ENCODE assay signal across 27 cellular contexts in the genomic region with DNA sequence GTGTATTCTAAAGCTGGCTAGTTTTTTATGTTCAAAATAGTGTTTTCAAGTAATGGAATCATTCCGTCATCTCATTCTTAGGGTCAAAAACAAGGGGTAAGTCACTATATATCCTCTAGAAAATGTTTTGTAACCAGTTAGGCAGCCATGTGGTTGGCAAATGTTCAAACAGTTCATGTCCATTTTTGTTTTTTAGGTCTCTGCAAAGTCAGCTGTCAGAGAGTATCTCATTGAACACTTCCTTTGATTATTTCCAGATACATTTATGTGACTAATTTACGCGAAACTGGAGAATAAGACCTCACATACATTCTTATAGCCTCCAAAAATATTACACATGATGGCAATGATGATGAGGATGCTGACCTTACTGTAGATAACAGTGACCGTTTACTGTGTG. TPM values are rescaled to one million over a fixed set of nuclear protein-coding genes. Genes with fewer than 3 reads are reported as not detected.
DNase-seq lines count a peak whose midpoint lies in the region; ATAC-seq, FAIRE-seq and TF ChIP-seq lines count a peak whose summit lies in the region.
"Had no signal": no experiment of that assay in that cellular context is flagged by ENCODE, and none has a peak within 500 bp of the region (broad histone marks: within the 10 kb centered on the region; RNA-seq: fewer than 3 reads in every experiment).

No MANE protein-coding gene starts in this region.

- DNase-seq in MCF 10A (ENCODE audit: unreplicated experiment) (no peak), mammary epithelial cell (no peak), endothelial cell of umbilical vein (ENCODE audit: low read depth, low spot score) (peak; percentile 92), mesothelial cell of epicardium (ENCODE audit: low spot score in 2 of 2, unreplicated experiment in 2 of 2) (no peak), right atrium auricular region (ENCODE audit: low spot score) (no peak), NCI-H748 treated with DMSO at 0.1 percent for 48 hours (lab: John Stamatoyannopoulos, UW) (no peak)
- DNase-seq in activated T-cell treated with anti-CD3 and anti-CD28 coated beads, Interleukin-2, amount 50 U/mL, for 1 hour: no peak
- DNase-seq: 8988T; activated CD4-positive, alpha-beta T cell treated with anti-CD3 and anti-CD28 coated beads, Interleukin-2, amount 10 ng/mL, durations not matched to agents 24 days and 14 days; activated CD8-positive, alpha-beta memory T cell treated with anti-CD3 and anti-CD28 coated beads, Interleukin-2, amount 10 ng/mL, durations not matched to agents 7 days and 5 days; Caco-2; foreskin melanocyte; hypothalamus; NCI-H1105; NCI-H2029 treated with DMSO at 0.1 percent for 48 hours; nucleus accumbens; retina; SJCRH30; stimulated activated CD4-positive, alpha-beta T cell treated with anti-CD3 and anti-CD28 coated beads, Interleukin-12 subunit alpha, Interleukin-12 subunit beta, amount 100 ng/mL, for 4 hours; stimulated activated CD4-positive, alpha-beta T cell treated with anti-CD3 and anti-CD28 coated beads, Interleukin-4, amount 100 ng/mL, for 4 hours; T-helper 17 cell; transverse colon had no signal

- no peak for TF ChIP-seq POLR2A in endothelial cell of umbilical vein (IDR thresholded peaks at IDR 0.05; ENCODE audit: low read depth, low read length)

- H2AFZ ChIP-seq in mammary epithelial cell (ENCODE audit: low read depth, low read length) (no peak overlapping the region), endothelial cell of umbilical vein (ENCODE audit: low read depth, low read length) (no peak overlapping the region)

- TF ChIP-seq CTCF in MCF 10A (IDR thresholded peaks at IDR 0.05; ENCODE audit: unreplicated experiment) (no peak), mammary epithelial cell (conservative IDR thresholded peaks at IDR 0.05 in 1 of 2, IDR thresholded peaks at IDR 0.05 in 1 of 2; ENCODE audit: extremely low read depth in 1 of 2, insufficient read depth in 1 of 2, low read depth in 1 of 2, low read length in 2 of 2) (no peak), endothelial cell of umbilical vein (IDR thresholded peaks at IDR 0.05; ENCODE audit: extremely low read depth in 1 of 2, insufficient read depth in 1 of 2, low read depth in 1 of 2, low read length in 2 of 2) (no peak), mesothelial cell of epicardium (IDR thresholded peaks at IDR 0.05; ENCODE audit: unreplicated experiment) (no peak), right atrium auricular region (IDR thresholded peaks at IDR 0.05) (no peak)

- POLR2A ChIA-PET in MCF 10A (lab: Yijun Ruan, JAX): interaction anchor here (0.9 to 2.3 kb wide), 2 partner anchors 12 to 72 kb away, joined by 3 to 12 read pairs; no protein-coding TSS in a partner anchor
- POLR2A ChIA-PET in endothelial cell of umbilical vein (lab: Charles Lee): no interaction called here

- H3K36me3 Mint-ChIP-seq in MCF 10A (ENCODE audit: insufficient read depth, unreplicated experiment) (peaks cover 5% of the 10 kb centered on the region), mesothelial cell of epicardium (no peaks in the 10 kb centered on the region)
- H3K36me3 Mint-ChIP-seq: activated CD8-positive, alpha-beta memory T cell treated with anti-CD3 and anti-CD28 coated beads, Interleukin-2, amount 10 ng/mL, durations not matched to agents 7 days and 5 days had no signal

- intact Hi-C loops in MCF 10A (cut with micrococcal nuclease) (no loop called here), mammary epithelial cell (cut with micrococcal nuclease) (no loop called here), endothelial cell of umbilical vein (cut with micrococcal nuclease) (no loop called here)

- dilution Hi-C loops in mammary epithelial cell (cut with HindIII; ENCODE audit: low sequenced_read_pairs): loop anchor here (10.0 kb wide), 1 partner anchor 49 kb away; the partner anchor contains the start of gene TRIO
- dilution Hi-C loops in endothelial cell of umbilical vein (cut with MboI; ENCODE audit: extremely low pct_ligation_motif_present, low sequenced_read_pairs): no loop called here

- 96% methylated on average over 4 of the region's 4 CpGs for WGBS in mammary epithelial cell (ENCODE audit: low coverage, missing lambda C conversion rate)

- peak; percentile 86 for FAIRE-seq in endothelial cell of umbilical vein (lab: Jason Lieb, UNC)
- FAIRE-seq: bronchial epithelial cell, HepG2, islet of Langerhans had no signal

- peaks cover 94% of the 10 kb centered on the region for H3K79me2 ChIP-seq in mammary epithelial cell (ENCODE audit: insufficient read depth, low read length)
- H3K79me2 ChIP-seq in endothelial cell of umbilical vein (ENCODE audit: control insufficient read depth, insufficient read depth, low read length): peaks cover 95% of the 10 kb centered on the region

- H3K36me3 ChIP-seq in mammary epithelial cell (ENCODE audit: insufficient read depth, low read length): no peaks in the 10 kb centered on the region
- H3K36me3 ChIP-seq in endothelial cell of umbilical vein (ENCODE audit: control insufficient read depth in 2 of 2, extremely low read depth in 1 of 2, insufficient read depth in 2 of 2, low read length in 2 of 2): no peaks in the 10 kb centered on the region
- H3K36me3 ChIP-seq in right atrium auricular region: no peaks in the 10 kb centered on the region
- H3K36me3 ChIP-seq: SJCRH30, transverse colon had no signal

- H3K9me1 ChIP-seq in endothelial cell of umbilical vein (replicated peaks; ENCODE audit: control insufficient read depth, extremely low read depth, insufficient read depth, low read length): no peaks in the 10 kb centered on the region

- H3K4me1 ChIP-seq in mammary epithelial cell (ENCODE audit: insufficient read depth, low read length) (peaks cover 47% of the 10 kb centered on the region), endothelial cell of umbilical vein (ENCODE audit: control insufficient read depth, extremely low read depth, insufficient read depth, low read length) (peaks cover 56% of the 10 kb centered on the region), right atrium auricular region (peaks cover 0 to 41% of the 10 kb centered on the region in 2 donors)
- H3K4me1 ChIP-seq: Caco-2 had no signal

- peak overlapping the region; percentile 98 for H3K27ac Mint-ChIP-seq in MCF 10A (ENCODE audit: low read depth, unreplicated experiment)
- H3K27ac Mint-ChIP-seq in mesothelial cell of epicardium: peak overlapping the region; percentile 44
- H3K27ac Mint-ChIP-seq: activated CD4-positive, alpha-beta T cell treated with anti-CD3 and anti-CD28 coated beads, Interleukin-2, amount 10 ng/mL, durations not matched to agents 24 days and 14 days; activated CD8-positive, alpha-beta memory T cell treated with anti-CD3 and anti-CD28 coated beads, Interleukin-2, amount 10 ng/mL, durations not matched to agents 7 days and 5 days; stimulated activated naive CD8-positive, alpha-beta T cell treated with anti-CD3 and anti-CD28 coated beads, Interleukin-15, Interleukin-2, amounts not matched to agents 100 ng/mL and 50 ng/mL, for 24 hours; T-helper 17 cell had no signal

- no peak for ATAC-seq in HG02759 (IDR thresholded peaks at IDR 0.05; ENCODE audit: unreplicated experiment)
- ATAC-seq: activated CD8-positive, alpha-beta memory T cell treated with anti-CD3 and anti-CD28 coated beads, Interleukin-2, amount 10 ng/mL, durations not matched to agents 7 days and 5 days; HepG2; T-helper 17 cell had no signal

- H3K4me1 Mint-ChIP-seq in MCF 10A (ENCODE audit: insufficient read depth, unreplicated experiment) (peaks cover 49% of the 10 kb centered on the region), mesothelial cell of epicardium (peaks cover 45% of the 10 kb centered on the region)
- H3K4me1 Mint-ChIP-seq: activated CD4-positive, alpha-beta T cell treated with anti-CD3 and anti-CD28 coated beads, Interleukin-2, amount 10 ng/mL, durations not matched to agents 24 days and 14 days; activated CD8-positive, alpha-beta memory T cell treated with anti-CD3 and anti-CD28 coated beads, Interleukin-2, amount 10 ng/mL, durations not matched to agents 7 days and 5 days had no signal

- no peaks in the 10 kb centered on the region for H3K9me3 Mint-ChIP-seq in MCF 10A (ENCODE audit: unreplicated experiment)
- no peaks in the 10 kb centered on the region for H3K9me3 Mint-ChIP-seq in mesothelial cell of epicardium
- H3K9me3 Mint-ChIP-seq: activated CD4-positive, alpha-beta T cell treated with anti-CD3 and anti-CD28 coated beads, Interleukin-2, amount 10 ng/mL, durations not matched to agents 24 days and 14 days; stimulated activated naive CD8-positive, alpha-beta T cell treated with anti-CD3 and anti-CD28 coated beads, Interleukin-15, Interleukin-2, amounts not matched to agents 100 ng/mL and 50 ng/mL, for 24 hours had no signal

- H3K27ac ChIP-seq in mammary epithelial cell (ENCODE audit: insufficient read depth, low read depth, low read length): no peak overlapping the region
- H3K27ac ChIP-seq in endothelial cell of umbilical vein (ENCODE audit: insufficient read depth, low read depth, low read length): peak overlapping the region; percentile 54
- no peak overlapping the region for H3K27ac ChIP-seq in right atrium auricular region
- H3K27ac ChIP-seq: SJCRH30 had no signal

- H3K27me3 Mint-ChIP-seq in MCF 10A (ENCODE audit: insufficient read depth, unreplicated experiment) (no peaks in the 10 kb centered on the region), mesothelial cell of epicardium (ENCODE audit: low read depth) (no peaks in the 10 kb centered on the region)

- CTCF ChIA-PET in MCF 10A (lab: Yijun Ruan, JAX) (interaction anchor here (0.6 to 1.4 kb wide), 4 partner anchors 8 to 76 kb away, joined by 3 to 5 read pairs (median 4); no protein-coding TSS in a partner anchor), mammary epithelial cell (lab: Charles Lee; ENCODE audit: low non-redundant PET) (no interaction called here), endothelial cell of umbilical vein (lab: Charles Lee) (interaction anchor here (0.6 to 3.1 kb wide), 7 partner anchors 9 to 159 kb away, joined by 3 to 16 read pairs (median 4); no protein-coding TSS in a partner anchor)

- H3K27me3 ChIP-seq in mammary epithelial cell (ENCODE audit: insufficient read depth, low read length) (no peaks in the 10 kb centered on the region), endothelial cell of umbilical vein (ENCODE audit: control insufficient read depth in 2 of 2, insufficient read depth in 2 of 2, low read length in 2 of 2) (no peaks in the 10 kb centered on the region), right atrium auricular region (no peaks in the 10 kb centered on the region)
- H3K27me3 ChIP-seq: SJCRH30, transverse colon had no signal

- H4K20me1 ChIP-seq in mammary epithelial cell (ENCODE audit: insufficient read depth, low read length) (no peaks in the 10 kb centered on the region), endothelial cell of umbilical vein (replicated peaks; ENCODE audit: control insufficient read depth, extremely low read depth, insufficient read depth, low read length) (peaks cover 3% of the 10 kb centered on the region)

- H3K4me3 Mint-ChIP-seq in MCF 10A (ENCODE audit: unreplicated experiment) (no peak overlapping the region), mesothelial cell of epicardium (no peak overlapping the region)
- H3K4me3 Mint-ChIP-seq: activated CD4-positive, alpha-beta T cell treated with anti-CD3 and anti-CD28 coated beads, Interleukin-2, amount 10 ng/mL, durations not matched to agents 24 days and 14 days; activated CD8-positive, alpha-beta memory T cell treated with anti-CD3 and anti-CD28 coated beads, Interleukin-2, amount 10 ng/mL, durations not matched to agents 7 days and 5 days; stimulated activated naive CD8-positive, alpha-beta T cell treated with anti-CD3 and anti-CD28 coated beads, Interleukin-15, Interleukin-2, amounts not matched to agents 100 ng/mL and 50 ng/mL, for 24 hours; T-helper 17 cell had no signal

- BruUV-seq in MCF 10A (replicated peaks; lab: Mats Ljungman, UMichigan) (no TSS peak), mammary epithelial cell (replicated peaks; lab: Mats Ljungman, UMichigan) (no TSS peak), endothelial cell of umbilical vein (replicated peaks; lab: Mats Ljungman, UMichigan) (no TSS peak)

- H3K9ac ChIP-seq in mammary epithelial cell (ENCODE audit: insufficient read depth, low read length) (no peak overlapping the region), endothelial cell of umbilical vein (replicated peaks; ENCODE audit: extremely low read depth, insufficient read depth, low read length) (peak overlapping the region; percentile 43)

- in situ Hi-C loops in mammary epithelial cell (cut with MboI; ENCODE audit: low sequenced_read_pairs in 2 of 2): no loop called here

- H3K4me2 ChIP-seq in mammary epithelial cell (ENCODE audit: insufficient read depth, low read depth, low read length): no peak overlapping the region
- H3K4me2 ChIP-seq in endothelial cell of umbilical vein (ENCODE audit: insufficient read depth, low read length): peak overlapping the region; percentile 39

- H3K4me3 ChIP-seq in mammary epithelial cell (replicated peaks in 1 of 3; ENCODE audit: insufficient read depth in 1 of 3, low read depth in 2 of 3, low read length in 3 of 3) (no peak overlapping the region), endothelial cell of umbilical vein (replicated peaks in 1 of 3; ENCODE audit: insufficient read depth in 1 of 3, low read depth in 1 of 3, low read length in 3 of 3) (no peak overlapping the region), right atrium auricular region (no peak overlapping the region)
- H3K4me3 ChIP-seq: SJCRH30, transverse colon had no signal

- H3K9me3 ChIP-seq in mammary epithelial cell (replicated peaks; ENCODE audit: insufficient read depth, low read length) (no peaks in the 10 kb centered on the region), endothelial cell of umbilical vein (replicated peaks; ENCODE audit: control insufficient read depth, insufficient read depth, low read length) (no peaks in the 10 kb centered on the region), right atrium auricular region (no peaks in the 10 kb centered on the region)
- H3K9me3 ChIP-seq: Caco-2, SJCRH30, transverse colon had no signal

RNA-seq across cellular contexts. Expression of gene TRIO, which starts 50.4 kb away (rescaled TPM):
- total RNA-seq in MCF 10A (2022): 134 and 136 TPM in 2 replicates
- total RNA-seq in mammary epithelial cell: 100 to 1,000 TPM; 160 to 219 TPM
- polyA plus RNA-seq in mammary epithelial cell: 52.8 TPM
- 319 TPM for polyA minus RNA-seq in mammary epithelial cell
- total RNA-seq in endothelial cell of umbilical vein: 242 and 248 TPM in 2 replicates
- 78.8 and 82.9 TPM in 2 replicates for polyA plus RNA-seq in endothelial cell of umbilical vein
- polyA plus RNA-seq in endothelial cell of umbilical vein (2011; cell fraction: cytosol; rRNA removed): 78.5 and 80.6 TPM in 2 replicates
- polyA plus RNA-seq in endothelial cell of umbilical vein (2011; cell fraction: nucleus; rRNA removed): 578 and 654 TPM in 2 replicates
- polyA plus RNA-seq in endothelial cell of umbilical vein (2012): 97.7 and 123 TPM in 2 replicates
- 717 and 753 TPM in 2 replicates for polyA minus RNA-seq in endothelial cell of umbilical vein
- polyA minus RNA-seq in endothelial cell of umbilical vein (2011; cell fraction: cytosol; rRNA and poly(A)+ RNA removed): 58.8 TPM
- polyA minus RNA-seq in endothelial cell of umbilical vein (2011; cell fraction: nucleus; rRNA and poly(A)+ RNA removed): 902 and 1,116 TPM in 2 replicates
- 190 to 209 TPM (median 200 TPM) in 3 replicates for total RNA-seq in mesothelial cell of epicardium
- total RNA-seq in right atrium auricular region: 10 to 100 TPM; 51.6 to 67.0 TPM
